Comparison of ENCODE assay signal across 9 cellular contexts in genomic region chr2:7057865-7058400, GRCh38.
A peak's percentile ranks its signal among the peaks of the same experiment; 100 is the strongest.
DNase-seq lines count a peak whose midpoint lies in the region; ATAC-seq, FAIRE-seq and TF ChIP-seq lines count a peak whose summit lies in the region.
"Had no signal": no experiment of that assay in that cellular context is flagged by ENCODE, and none has a peak within 500 bp of the region (broad histone marks: within the 10 kb centered on the region; RNA-seq: fewer than 3 reads in every experiment).

No MANE protein-coding gene starts in this region.

- peak in 1 of 2 experiments; percentile 49; a peak in 1 of 4 replicates for TF ChIP-seq EP300 in GM12878 (IDR thresholded peaks at IDR 0.05; ENCODE audit: borderline replicate concordance in 1 of 2, control insufficient read depth in 1 of 2, low read depth in 2 of 2, low read length in 2 of 2)

- FAIRE-seq in GM12878 (lab: Jason Lieb, UNC) = no peak

- in situ Hi-C loops in GM12878 (cut with MboI) = no loop called here

- POLR2A ChIA-PET in GM12878 (lab: Charles Lee) = interaction anchor here (1.0 kb wide), 1 partner anchor 1454 kb away, joined by 3 read pairs; no protein-coding TSS in a partner anchor
- POLR2A ChIA-PET in A673 (lab: Charles Lee; ENCODE audit: low non-redundant PET) = interaction anchor here (0.6 kb wide), 1 partner anchor 738 kb away, joined by 3 read pairs; no protein-coding TSS in a partner anchor

- no peak overlapping the region for H3K9ac ChIP-seq in GM12878 (ENCODE audit: control insufficient read depth, insufficient read depth, low read length)

- WGBS in GM12878 (ENCODE audit: insufficient coverage, insufficient replicate concordance, low lambda C conversion rate, missing lambda C conversion rate) = 0% methylated on average over 4 of the region's 4 CpGs

- H3K36me3 ChIP-seq in GM12878 (ENCODE audit: control insufficient read depth in 2 of 2, insufficient read depth in 2 of 2, low read length in 1 of 2) (no peaks in the 10 kb centered on the region), A673 (ENCODE audit: insufficient read depth, low read length, poor library complexity, severe bottlenecking) (no peaks in the 10 kb centered on the region)
- H3K36me3 ChIP-seq: heart right ventricle had no signal

- peaks cover 2% of the 10 kb centered on the region; the same call in 2 of the 3 replicates for H3K9me3 ChIP-seq in GM12878 (replicated peaks; ENCODE audit: control insufficient read depth, insufficient read depth, low read length)
- no peaks in the 10 kb centered on the region for H3K9me3 ChIP-seq in A673 (ENCODE audit: low read depth, low read length, poor library complexity, severe bottlenecking)

- no peak for TF ChIP-seq CTCF in GM12878 (IDR thresholded peaks at IDR 0.05 in 2 of 3, conservative IDR thresholded peaks at IDR 0.05 in 1 of 3; ENCODE audit: control insufficient read depth in 2 of 3, extremely low read depth in 1 of 3, insufficient read depth in 1 of 3, low read depth in 3 of 3, low read length in 3 of 3)
- TF ChIP-seq CTCF in A673 (conservative IDR thresholded peaks at IDR 0.05; ENCODE audit: low read depth, low read length) = no peak

- TF ChIP-seq RAD21 in GM12878 (IDR thresholded peaks at IDR 0.05; ENCODE audit: insufficient read depth, low read depth, low read length) = no peak

- DNase-seq in MV-4-11 (lab: John Stamatoyannopoulos, UW) (peak; percentile 78), GM12878 (ENCODE audit: low read depth, low spot score) (peak; percentile 48), A673 (ENCODE audit: low spot score) (no peak), globus pallidus (ENCODE audit: low spot score) (no peak), T-helper 9 cell (no peak), NK-92 (lab: John Stamatoyannopoulos, UW; ENCODE audit: unreplicated experiment) (no peak)
- DNase-seq: heart right ventricle had no signal

- H3K27me3 ChIP-seq in GM12878 (replicated peaks in 1 of 2; ENCODE audit: control insufficient read depth in 2 of 2, insufficient read depth in 2 of 2, low read length in 1 of 2) = no peaks in the 10 kb centered on the region
- no peaks in the 10 kb centered on the region for H3K27me3 ChIP-seq in A673 (replicated peaks; ENCODE audit: insufficient read depth, low read depth, low read length, poor library complexity)
- H3K27me3 ChIP-seq: heart right ventricle had no signal

- SMC1A ChIA-PET in GM12878 (lab: Charles Lee; ENCODE audit: uncharacterized antibody, unreplicated experiment) = interaction anchor here (0.6 to 2.2 kb wide), 13 partner anchors 8 to 1547 kb away, joined by 3 to 12 read pairs (median 4); no protein-coding TSS in a partner anchor

- ATAC-seq in GM18508 (IDR thresholded peaks at IDR 0.05; ENCODE audit: insufficient read depth, unreplicated experiment) (peak; percentile 69), GM21786 (IDR thresholded peaks at IDR 0.05; ENCODE audit: unreplicated experiment) (peak; percentile 68), GM12878 (peak; percentile 82)

- H3K79me2 ChIP-seq in GM12878 (ENCODE audit: control insufficient read depth, insufficient read depth, low read length) = no peaks in the 10 kb centered on the region

- CTCF ChIA-PET in GM12878 (lab: Yijun Ruan, JAX) (interaction anchor here (0.6 to 3.0 kb wide), 15 partner anchors 12 to 1927 kb away, joined by 3 to 38 read pairs (median 4); no protein-coding TSS in a partner anchor), A673 (lab: Charles Lee) (no interaction called here)

- H3K4me1 ChIP-seq in GM12878 (ENCODE audit: control insufficient read depth, insufficient read depth, low read length) (peaks cover 13% of the 10 kb centered on the region), A673 (ENCODE audit: insufficient read depth, low read length, poor library complexity, severe bottlenecking) (no peaks in the 10 kb centered on the region)

- no peaks in the 10 kb centered on the region for H4K20me1 ChIP-seq in GM12878 (ENCODE audit: control insufficient read depth, insufficient read depth)

- peak overlapping the region; percentile 76 for H3K4me2 ChIP-seq in GM12878 (ENCODE audit: control insufficient read depth, insufficient read depth)

- intact Hi-C loops in GM12878 (cut with micrococcal nuclease; ENCODE audit: unreplicated experiment) (loop anchor here (10.0 kb wide), 1 partner anchor 703 kb away; no protein-coding TSS in a partner anchor), A673 (cut with micrococcal nuclease; ENCODE audit: unreplicated experiment) (no loop called here)

- TF ChIP-seq POLR2A in GM12878 (IDR thresholded peaks at IDR 0.05; ENCODE audit: low read depth, low read length) = no peak

- RAD21 ChIA-PET in GM12878 (lab: Charles Lee; ENCODE audit: unreplicated experiment) = interaction anchor here (0.7 to 1.8 kb wide), 8 partner anchors 9 to 138 kb away, joined by 3 to 6 read pairs (median 3); no protein-coding TSS in a partner anchor

- no peak overlapping the region for H3K4me3 ChIP-seq in GM12878
- H3K4me3 ChIP-seq in A673 (ENCODE audit: low read depth, low read length, poor library complexity, severe bottlenecking) = no peak overlapping the region
- H3K4me3 ChIP-seq: heart right ventricle had no signal

- no TSS peak for BruUV-seq in GM12878 (replicated peaks; lab: Mats Ljungman, UMichigan)
- no TSS peak for BruUV-seq in A673 (replicated peaks; lab: Mats Ljungman, UMichigan)

- H3K27ac ChIP-seq in GM12878 (ENCODE audit: control insufficient read depth, insufficient read depth) (peak overlapping the region; percentile 18; the same call in 1 of the 2 replicates), A673 (ENCODE audit: low read depth, low read length, poor library complexity, severe bottlenecking) (no peak overlapping the region)

- H2AFZ ChIP-seq in GM12878 (ENCODE audit: control insufficient read depth, low read depth, low read length) = no peak overlapping the region

TF ChIP-seq in GM12878, 131 proteins besides CTCF, POLR2A, EP300 and RAD21:
- TF ChIP-seq ZNF384 (IDR thresholded peaks at IDR 0.05; ENCODE audit: borderline replicate concordance, low read depth, low read length) (peak; percentile 89), RUNX3 (IDR thresholded peaks at IDR 0.05; ENCODE audit: low read length) (peak; percentile 69), EED (IDR thresholded peaks at IDR 0.05; ENCODE audit: low read depth) (no peak), IKZF2 (IDR thresholded peaks at IDR 0.05) (peak; percentile 34 to 45; a peak in 3 of 4 replicates), MAX (IDR thresholded peaks at IDR 0.05; ENCODE audit: low read depth, low read length) (0 out of 2 replicates have a peak, but pooled peaks have one; percentile 30), MTA2 (IDR thresholded peaks at IDR 0.05; ENCODE audit: low read depth) (peak; percentile 73; the same call in 1 of the 2 replicates), SPI1 (IDR thresholded peaks at IDR 0.05; ENCODE audit: borderline replicate concordance, insufficient read depth, low read depth, low read length) (peak; percentile 70; the same call in 1 of the 2 replicates), EGR1 (IDR thresholded peaks at IDR 0.05; ENCODE audit: borderline replicate concordance in 1 of 2, low read depth in 2 of 2, low read length in 2 of 2) (no peak), NFIC (IDR thresholded peaks at IDR 0.05; ENCODE audit: low read depth, low read length) (0 out of 2 replicates have a peak, but pooled peaks have one; percentile 25), MYC (IDR thresholded peaks at IDR 0.05; ENCODE audit: insufficient read depth, insufficient read length, insufficient replicate concordance, low read length, severe bottlenecking) (no peak), RELB (IDR thresholded peaks at IDR 0.05; ENCODE audit: low read depth) (peak; percentile 48), IKZF1 (conservative IDR thresholded peaks at IDR 0.05) (peak; percentile 38; the same call in 1 of the 2 replicates), DPF2 (IDR thresholded peaks at IDR 0.05) (peak; percentile 57; the same call in 1 of the 2 replicates), NBN (IDR thresholded peaks at IDR 0.05) (peak; percentile 43; the same call in 1 of the 2 replicates)

Comparison
In these comparisons a context has a peak if more than half of its experiments do, and no peak if none do; other contexts are left out.
1. DNase-seq: peak in MV-4-11 (single experiment) and GM12878 (single experiment); none in A673 (single experiment), globus pallidus (single experiment), T-helper 9 cell (single experiment) and NK-92 (single experiment).
2. Peak in every context shown above with its lines, with median percentiles within 50 percentile points of each other: ATAC-seq.